In the genomic region with DNA sequence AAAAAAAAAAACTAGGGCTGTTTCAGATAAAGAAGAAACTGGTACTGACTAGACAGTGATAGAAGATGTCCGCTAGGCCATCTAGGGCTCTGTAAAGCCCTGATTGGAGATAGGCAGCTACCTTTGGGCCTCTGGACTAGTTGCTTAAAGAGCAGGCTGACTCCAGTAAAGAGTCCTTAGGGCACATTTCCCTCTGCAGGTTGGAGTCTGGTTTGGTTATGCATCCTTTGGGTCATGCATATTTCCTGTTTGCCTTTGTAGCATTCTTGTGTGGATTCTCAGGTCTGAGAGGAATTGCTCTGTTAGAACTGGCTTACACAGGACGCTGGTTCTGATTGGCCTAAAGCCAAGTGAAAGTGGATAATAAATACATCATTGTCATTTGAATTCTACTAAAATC, we compare ENCODE assay signal across 27 cellular contexts.
"Had no signal": no experiment of that assay in that cellular context is flagged by ENCODE, and none has a peak within 500 bp of the region (broad histone marks: within the 10 kb centered on the region; RNA-seq: fewer than 3 reads in every experiment).

No MANE protein-coding gene starts in this region.

- H3K4me3 ChIP-seq: hepatocyte, left ventricle myocardium inferior, lung, neural progenitor cell, psoas muscle, right atrium auricular region, right lobe of liver, smooth muscle cell, stomach, suprapubic skin, thoracic aorta, tibial artery, uterus had no signal

- H3K27me3 ChIP-seq: hepatocyte, neural progenitor cell, neutrophil, right atrium auricular region, right lobe of liver, stomach, suprapubic skin, tibial artery, uterus had no signal

- H3K36me3 ChIP-seq: left ventricle myocardium inferior, neural progenitor cell, neutrophil, right atrium auricular region, right lobe of liver, stomach, suprapubic skin, thoracic aorta, tibial artery, uterus had no signal

- H3K4me1 ChIP-seq: left ventricle myocardium inferior, neural progenitor cell, parathyroid adenoma, psoas muscle, right atrium auricular region, right lobe of liver, stomach, tibial artery, uterus had no signal

- H3K4me1 Mint-ChIP-seq: naive B cell, natural killer cell, neural progenitor cell had no signal

- H3K9me3 Mint-ChIP-seq: natural killer cell; nephron progenitor cell; neural progenitor cell; stimulated activated naive B cell treated with anti-CD40 and anti-IgM and Interleukin-4, amounts not matched to agents 10 μg/mL and 1 μg/mL and 100 μg/mL, for 72 hours; type B pancreatic cell had no signal

- H3K9me3 ChIP-seq: left ventricle myocardium inferior, neutrophil, psoas muscle, right atrium auricular region, right lobe of liver, stomach, suprapubic skin, thoracic aorta, tibial artery, uterus had no signal

- H2AFZ ChIP-seq: hepatocyte, neural progenitor cell, parathyroid adenoma had no signal

- H3K27ac Mint-ChIP-seq: mesothelial cell of epicardium; natural killer cell; nephron progenitor cell; neural progenitor cell; stimulated activated naive B cell treated with anti-CD40 and anti-IgM and Interleukin-4, amounts not matched to agents 10 μg/mL and 1 μg/mL and 100 μg/mL, for 72 hours; type B pancreatic cell had no signal

- DNase-seq: kidney; left ventricle myocardium inferior; mesendoderm; naive B cell; natural killer cell; nephron progenitor cell; occipital lobe; psoas muscle; right lobe of liver; stimulated activated CD4-positive, alpha-beta T cell treated with anti-CD3 and anti-CD28 coated beads, Interleukin-1b, Interleukin-23, amount 100 ng/mL, for 48 hours; stimulated activated CD4-positive, alpha-beta T cell treated with anti-CD3 and anti-CD28 coated beads, Interleukin-4, amount 100 ng/mL, for 1 hour; stimulated activated naive B cell treated with anti-CD40 and anti-IgM and Interleukin-4, amounts not matched to agents 10 μg/mL and 1 μg/mL and 100 μg/mL, for 72 hours; stimulated activated naive CD8-positive, alpha-beta T cell treated with anti-CD3 and anti-CD28 coated beads, Interleukin-15, Interleukin-2, amounts not matched to agents 100 U/mL and 50 U/mL, for 24 hours; stomach; tibial artery; uterus had no signal

- FAIRE-seq: kidney had no signal

- H3K4me2 ChIP-seq: hepatocyte, neural progenitor cell, smooth muscle cell had no signal

- H3K9ac ChIP-seq: neural progenitor cell, parathyroid adenoma had no signal

- H3K4me3 Mint-ChIP-seq: mesothelial cell of epicardium; naive B cell; natural killer cell; nephron progenitor cell; neural progenitor cell; stimulated activated naive B cell treated with anti-CD40 and anti-IgM and Interleukin-4, amounts not matched to agents 10 μg/mL and 1 μg/mL and 100 μg/mL, for 72 hours; type B pancreatic cell had no signal

- H3K27ac ChIP-seq: hepatocyte, left ventricle myocardium inferior, neural progenitor cell, neutrophil, parathyroid adenoma, psoas muscle, right atrium auricular region, right lobe of liver, stomach, suprapubic skin, thoracic aorta, tibial artery, uterus had no signal

- H3K27me3 Mint-ChIP-seq: naive B cell; stimulated activated naive B cell treated with anti-CD40 and anti-IgM and Interleukin-4, amounts not matched to agents 10 μg/mL and 1 μg/mL and 100 μg/mL, for 72 hours; type B pancreatic cell had no signal

- H3K36me3 Mint-ChIP-seq: mesothelial cell of epicardium; naive B cell; natural killer cell; neural progenitor cell; stimulated activated naive B cell treated with anti-CD40 and anti-IgM and Interleukin-4, amounts not matched to agents 10 μg/mL and 1 μg/mL and 100 μg/mL, for 72 hours; type B pancreatic cell had no signal

- H3K79me2 ChIP-seq: hepatocyte, parathyroid adenoma had no signal
